In the genomic region with DNA sequence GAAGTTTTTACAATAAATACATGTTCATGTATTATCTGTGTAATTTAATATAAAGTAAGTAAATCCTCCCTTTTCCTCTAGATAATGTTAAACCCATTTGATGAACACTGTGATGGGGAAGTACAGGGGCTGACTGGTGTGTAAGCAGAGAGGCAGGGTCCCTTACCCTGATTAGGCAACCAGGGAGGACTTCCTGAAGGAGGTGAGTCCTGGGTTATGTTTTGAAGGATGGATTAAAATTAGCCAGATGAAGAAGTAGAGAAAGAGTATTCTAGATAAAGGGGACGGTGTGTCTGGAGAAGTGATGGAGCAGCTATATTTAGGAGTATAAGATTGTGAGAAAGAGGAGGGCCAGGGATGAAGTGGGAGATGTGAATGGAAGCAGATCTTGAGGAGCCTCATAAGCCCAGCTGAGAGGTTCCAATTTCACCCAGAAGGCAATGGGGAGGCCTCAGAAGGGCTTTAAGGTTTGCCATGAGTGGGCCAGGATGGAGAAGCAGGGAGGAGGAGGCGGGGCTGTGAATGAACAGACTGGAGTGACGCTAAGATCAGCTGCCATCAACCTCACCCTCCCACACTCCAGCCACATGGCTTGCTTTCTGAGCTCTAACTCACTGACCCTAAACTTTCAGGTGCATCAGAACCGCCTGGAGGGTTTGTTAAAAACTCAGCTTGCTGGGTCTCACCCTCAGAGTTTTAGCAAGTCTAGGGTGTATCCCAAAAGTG, we compare ENCODE assay signal across 9 cellular contexts. TPM values are rescaled to one million over a fixed set of nuclear protein-coding genes. Genes with fewer than 3 reads are reported as not detected.
DNase-seq lines count a peak whose midpoint lies in the region; ATAC-seq and TF ChIP-seq lines count a peak whose summit lies in the region.
"Had no signal": no experiment of that assay in that cellular context is flagged by ENCODE, and none has a peak within 500 bp of the region (broad histone marks: within the 10 kb centered on the region; RNA-seq: fewer than 3 reads in every experiment).

No MANE protein-coding gene starts in this region.

- ATAC-seq in HG03196 (IDR thresholded peaks at IDR 0.05; ENCODE audit: unreplicated experiment), result peak; percentile 26
- peak; percentile 67 for ATAC-seq in stimulated activated naive CD8-positive, alpha-beta T cell treated with anti-CD3 and anti-CD28 coated beads, Interleukin-15, Interleukin-2, amounts not matched to agents 100 U/mL and 50 U/mL, for 24 hours
- ATAC-seq: SK-N-SH treated with all-trans-retinoic acid at 6 μM for 48 hours had no signal

- H3K36me3 ChIP-seq in HAP-1 (replicated peaks), result no peaks in the 10 kb centered on the region

- TF ChIP-seq CTCF in brain (conservative IDR thresholded peaks at IDR 0.05) (no peak), lower leg skin (IDR thresholded peaks at IDR 0.05) (no peak)

- H3K27me3 ChIP-seq in HAP-1 (ENCODE audit: low read depth), result no peaks in the 10 kb centered on the region

- H3K4me3 ChIP-seq in lower leg skin (ENCODE audit: low read depth, poor library complexity, severe bottlenecking) (no peak overlapping the region), HAP-1 (no peak overlapping the region)

- peaks cover 14% of the 10 kb centered on the region for H3K27me3 Mint-ChIP-seq in brain

- intact Hi-C loops in lower leg skin (cut with DNase I; ENCODE audit: low total_unique reads), result loop anchor here (5.0 kb wide), 1 partner anchor 33 kb away; a partner anchor contains a TSS

- peaks cover 50% of the 10 kb centered on the region for H3K4me1 Mint-ChIP-seq in brain

- peak; percentile 66 for DNase-seq in stimulated activated CD4-positive, alpha-beta T cell treated with anti-CD3 and anti-CD28 coated beads, Interleukin-15, amount 100 ng/mL, for 24 hours
- no peak for DNase-seq in stimulated activated CD4-positive, alpha-beta T cell treated with anti-CD3 and anti-CD28 coated beads, Interleukin-2, amount 100 ng/mL, for 48 hours
- peak; percentile 81 for DNase-seq in stimulated activated naive CD8-positive, alpha-beta T cell treated with anti-CD3 and anti-CD28 coated beads, Interleukin-15, Interleukin-2, amounts not matched to agents 100 U/mL and 50 U/mL, for 24 hours
- DNase-seq in lower leg skin (ENCODE audit: low spot score in 2 of 2) (no peak), GM19238 (ENCODE audit: insufficient read length, low spot score) (no peak), HAP-1 (ENCODE audit: low spot score in 2 of 2) (no peak)

- no peaks in the 10 kb centered on the region for H3K9me3 ChIP-seq in HAP-1

- WGBS in lower leg skin, 2 donors, result 77 to 82% methylated on average over 4 of the region's 4 CpGs

- peak overlapping the region in 1 of 5 experiments; percentile 13 for H3K4me3 Mint-ChIP-seq in brain

- in situ Hi-C loops in HAP-1 (cut with MboI; ENCODE audit: low sequenced_read_pairs), result no loop called here

- H3K27ac Mint-ChIP-seq in brain, result peak overlapping the region in 3 of 5 experiments; percentile 7 to 63 (median 21)

- H3K9me3 Mint-ChIP-seq in brain, result peaks cover 0 to 2% (median 0%) of the 10 kb centered on the region in 5 experiments

- TF ChIP-seq POLR2A in lower leg skin (IDR thresholded peaks at IDR 0.05), result no peak

- no peaks in the 10 kb centered on the region for H3K36me3 Mint-ChIP-seq in brain

- H3K4me1 ChIP-seq in HAP-1, result no peaks in the 10 kb centered on the region

RNA-seq across cellular contexts. Expression of a gene that starts 30.9 kb away (rescaled TPM):
- 60.1 TPM for polyA plus RNA-seq in brain (ENCODE audit: insufficient read depth, low read depth, low replicate concordance)
- 100 to 1,000 TPM in 3 of 4 donors, 10 to 100 TPM in 1; 81.2 to 209 (median 122) TPM for total RNA-seq in lower leg skin

RNA-seq across cellular contexts. Expression of a gene that starts 59.2 kb away (rescaled TPM):
- polyA plus RNA-seq in brain (ENCODE audit: insufficient read depth, low read depth, low replicate concordance), result 10.2 TPM
- total RNA-seq in lower leg skin, result 10 to 100 TPM in 2 of 4 donors, 1 to 10 TPM in 2; 6.0 to 12.1 (median 9.0) TPM

Comparison
In these comparisons a context has a peak if more than half of its experiments do, and no peak if none do; other contexts are left out.
1. DNase-seq: peak in stimulated activated CD4-positive, alpha-beta T cell treated with anti-CD3 and anti-CD28 coated beads, Interleukin-15, amount 100 ng/mL, for 24 hours (single experiment) and stimulated activated naive CD8-positive, alpha-beta T cell treated with anti-CD3 and anti-CD28 coated beads, Interleukin-15, Interleukin-2, amounts not matched to agents 100 U/mL and 50 U/mL, for 24 hours (single experiment); none in stimulated activated CD4-positive, alpha-beta T cell treated with anti-CD3 and anti-CD28 coated beads, Interleukin-2, amount 100 ng/mL, for 48 hours (0 of 2), lower leg skin (0 of 2), GM19238 (single experiment) and HAP-1 (0 of 2).